ENCODE assay signal across 9 cellular contexts in genomic region chr7:128829391-128830166, GRCh38. TPM values are rescaled to one million over a fixed set of nuclear protein-coding genes. Genes with fewer than 3 reads are reported as not detected.
DNase-seq lines count a peak whose midpoint lies in the region; ATAC-seq and TF ChIP-seq lines count a peak whose summit lies in the region.
"Had no signal": no experiment of that assay in that cellular context is flagged by ENCODE, and none has a peak within 500 bp of the region (broad histone marks: within the 10 kb centered on the region; RNA-seq: fewer than 3 reads in every experiment).

No MANE protein-coding gene starts in this region.

- no peak overlapping the region for H3K9ac ChIP-seq in iPS-20b (ENCODE audit: low read depth, low read length)

- H3K9me3 ChIP-seq in iPS-20b (ENCODE audit: insufficient read depth, low read depth, low read length) (no peaks in the 10 kb centered on the region), thoracic aorta (no peaks in the 10 kb centered on the region)

- POLR2A ChIA-PET in activated B cell treated with CpG ODN at 0.5 μM for 24 hours (lab: Charles Lee) = no interaction called here

- H3K36me3 Mint-ChIP-seq in activated B cell treated with CpG ODN at 0.5 μM for 24 hours (ENCODE audit: low read depth) = no peaks in the 10 kb centered on the region

- H3K27ac ChIP-seq in iPS-20b (ENCODE audit: low read length) = no peak overlapping the region
- H3K27ac ChIP-seq in thoracic aorta = peak overlapping the region; percentile 59 to 97

- H3K27me3 ChIP-seq in iPS-20b (ENCODE audit: insufficient read depth, low read length) (peaks cover 42% of the 10 kb centered on the region), thoracic aorta (replicated peaks; ENCODE audit: insufficient read depth) (no peaks in the 10 kb centered on the region)

- TF ChIP-seq CTCF in activated B cell treated with CpG ODN at 0.5 μM for 24 hours (IDR thresholded peaks at IDR 0.05) (no peak), thoracic aorta (IDR thresholded peaks at IDR 0.05) (no peak)

- H3K4me1 ChIP-seq in iPS-20b (ENCODE audit: insufficient read depth, low read length) (peaks cover 21% of the 10 kb centered on the region), thoracic aorta (ENCODE audit: control insufficient read depth in 1 of 2, low read depth in 2 of 2) (peaks cover 25 to 52% of the 10 kb centered on the region in 2 donors)

- ATAC-seq in activated B cell treated with CpG ODN at 0.5 μM for 24 hours (ENCODE audit: low read depth) (no peak), thoracic aorta (ENCODE audit: insufficient number of reproducible peaks, low FRiP score, low read depth) (no peak), HG02763 (IDR thresholded peaks at IDR 0.05; ENCODE audit: unreplicated experiment) (no peak)

- DNase-seq in NCI-H2196 (lab: John Stamatoyannopoulos, UW; ENCODE audit: unreplicated experiment) = peak; percentile 5
- no peak for DNase-seq in NCI-H2196 treated with DMSO at 0.1 percent for 48 hours (lab: John Stamatoyannopoulos, UW; ENCODE audit: unreplicated experiment)
- no peak for DNase-seq in activated B cell treated with CpG ODN at 0.5 μM for 24 hours
- no peak for DNase-seq in thoracic aorta (ENCODE audit: low spot score)
- DNase-seq in NCI-H128 (lab: John Stamatoyannopoulos, UW; ENCODE audit: unreplicated experiment) = no peak
- no peak for DNase-seq in stimulated activated CD4-positive, alpha-beta T cell treated with anti-CD3 and anti-CD28 coated beads, Interleukin-2, amount 100 ng/mL, for 24 hours

- peaks cover 24% of the 10 kb centered on the region for H3K27me3 Mint-ChIP-seq in activated B cell treated with CpG ODN at 0.5 μM for 24 hours

- H3K4me3 ChIP-seq in iPS-20b (ENCODE audit: low read length) = peak overlapping the region; percentile 37; the same call in 1 of the 2 replicates
- H3K4me3 ChIP-seq in thoracic aorta = peak overlapping the region; percentile 71

- no peaks in the 10 kb centered on the region for H3K9me3 Mint-ChIP-seq in activated B cell treated with CpG ODN at 0.5 μM for 24 hours

- H3K36me3 ChIP-seq in iPS-20b (ENCODE audit: insufficient read depth, low read depth, low read length) (no peaks in the 10 kb centered on the region), thoracic aorta (no peaks in the 10 kb centered on the region)

- H3K4me1 Mint-ChIP-seq in activated B cell treated with CpG ODN at 0.5 μM for 24 hours = peaks cover 24% of the 10 kb centered on the region

- CTCF ChIA-PET in activated B cell treated with CpG ODN at 0.5 μM for 24 hours (lab: Charles Lee) = no interaction called here

- intact Hi-C loops in activated B cell treated with CpG ODN at 0.5 μM for 24 hours (cut with micrococcal nuclease) = no loop called here

- no peak overlapping the region for H3K27ac Mint-ChIP-seq in activated B cell treated with CpG ODN at 0.5 μM for 24 hours

- peak overlapping the region; percentile 64 for H3K4me3 Mint-ChIP-seq in activated B cell treated with CpG ODN at 0.5 μM for 24 hours

RNA-seq across cellular contexts. Expression of gene FLNC, which starts 0.6 kb away (rescaled TPM):
- total RNA-seq in activated B cell treated with CpG ODN at 0.5 μM for 24 hours (not detected in 2 replicates), thoracic aorta (100 to 1,000 TPM; 157 to 273 TPM)

RNA-seq across cellular contexts. Expression of gene ATP6V1F, which starts 33.1 kb away (rescaled TPM):
- total RNA-seq in activated B cell treated with CpG ODN at 0.5 μM for 24 hours = 100.0 and 113 TPM in 2 replicates
- total RNA-seq in thoracic aorta = 10 to 100 TPM; 73.6 to 96.0 TPM

RNA-seq across cellular contexts. Expression of gene CCDC136, which starts 37.8 kb away (rescaled TPM):
- total RNA-seq in activated B cell treated with CpG ODN at 0.5 μM for 24 hours = 4.8 and 5.1 TPM in 2 replicates
- 10 to 100 TPM; 29.3 to 34.7 TPM for total RNA-seq in thoracic aorta

RNA-seq across cellular contexts. Expression of gene OPN1SW, which starts 54.0 kb away (rescaled TPM):
- total RNA-seq in activated B cell treated with CpG ODN at 0.5 μM for 24 hours (not detected in 2 replicates), thoracic aorta (not detected)
- total RNA-seq: NCI-H460 had no signal

Comparison
In these comparisons a context has a peak if more than half of its experiments do, and no peak if none do; other contexts are left out.
1. RNA of gene FLNC, which starts 0.6 kb away (total RNA-seq): 157 to 273 TPM in thoracic aorta; not detected in activated B cell treated with CpG ODN at 0.5 μM for 24 hours; every median in the first group is over 100 times any median in the second.